28 cellular contexts compared by ENCODE assay signal in genomic region chr15:66823601-66824000, GRCh38.
"Had no signal": no experiment of that assay in that cellular context is flagged by ENCODE, and none has a peak within 500 bp of the region (broad histone marks: within the 10 kb centered on the region; RNA-seq: fewer than 3 reads in every experiment).

No MANE protein-coding gene starts in this region.

- H3K9me3 ChIP-seq: colonic mucosa had no signal

- H3K27ac Mint-ChIP-seq: activated CD4-positive, alpha-beta memory T cell treated with anti-CD3 and anti-CD28 coated beads for 36 hours; activated CD4-positive, alpha-beta T cell treated with anti-CD3 and anti-CD28 coated beads for 36 hours; activated CD4-positive, alpha-beta T cell treated with anti-CD3 and anti-CD28 coated beads, Interleukin-2, amount 10 ng/mL, durations not matched to agents 24 days and 14 days; activated CD8-positive, alpha-beta memory T cell treated with anti-CD3 and anti-CD28 coated beads, Interleukin-2, amount 10 ng/mL, durations not matched to agents 7 days and 5 days; activated CD8-positive, alpha-beta T cell treated with anti-CD3 and anti-CD28 coated beads, Interleukin-2, amount 10 ng/mL, durations not matched to agents 7 days and 5 days; activated naive CD8-positive, alpha-beta T cell treated with anti-CD3 and anti-CD28 coated beads, Interleukin-2, amount 10 ng/mL, durations not matched to agents 7 days and 5 days; activated T-helper 1 cell treated with anti-CD3 and anti-CD28 coated beads, Interleukin-12 subunit alpha, Interleukin-12 subunit beta, Interleukin-2, Interleukin-4 antibody, amounts not matched to agents 30 ng/mL and 10 ng/mL and 1 ng/mL, durations not matched to agents 14 hours and 24 hours and 36 hours; activated T-helper 2 cell treated with anti-CD3 and anti-CD28 coated beads, Interferon-gamma antibody, Interleukin-2, Interleukin-4, amounts not matched to agents 10 μg/mL and 5 μg/mL and 100 μg/mL, durations not matched to agents 14 hours and 24 hours and 36 hours; T-helper 17 cell; T-helper 2 cell treated with Interferon-gamma antibody and Interleukin-4, amounts not matched to agents 5 μg/mL and 100 μg/mL, for 36 hours had no signal

- H3K4me1 ChIP-seq: colonic mucosa had no signal

- H3K9me3 Mint-ChIP-seq: activated CD4-positive, alpha-beta memory T cell treated with anti-CD3 and anti-CD28 coated beads for 36 hours; activated CD4-positive, alpha-beta T cell treated with anti-CD3 and anti-CD28 coated beads, Interleukin-2, amount 10 ng/mL, durations not matched to agents 24 days and 14 days; activated naive CD8-positive, alpha-beta T cell treated with anti-CD3 and anti-CD28 coated beads, Interleukin-2, amount 10 ng/mL, durations not matched to agents 7 days and 5 days; activated T-helper 1 cell treated with anti-CD3 and anti-CD28 coated beads, Interleukin-12 subunit alpha, Interleukin-12 subunit beta, Interleukin-2, Interleukin-4 antibody, amounts not matched to agents 30 ng/mL and 10 ng/mL and 1 ng/mL, durations not matched to agents 14 hours and 24 hours and 36 hours; activated T-helper 2 cell treated with anti-CD3 and anti-CD28 coated beads, Interferon-gamma antibody, Interleukin-2, Interleukin-4, amounts not matched to agents 10 μg/mL and 5 μg/mL and 100 μg/mL, durations not matched to agents 14 hours and 24 hours and 36 hours; T-helper 2 cell treated with Interferon-gamma antibody and Interleukin-4, amounts not matched to agents 5 μg/mL and 100 μg/mL, for 36 hours had no signal

- H3K27me3 ChIP-seq: brain microvascular endothelial cell, colonic mucosa had no signal

- ATAC-seq: activated CD4-positive, alpha-beta T cell treated with anti-CD3 and anti-CD28 coated beads for 36 hours; activated CD8-positive, alpha-beta memory T cell treated with anti-CD3 and anti-CD28 coated beads, Interleukin-2, amount 10 ng/mL, durations not matched to agents 7 days and 5 days; activated CD8-positive, alpha-beta T cell treated with anti-CD3 and anti-CD28 coated beads, Interleukin-2, amount 10 ng/mL, durations not matched to agents 7 days and 5 days; esophagus mucosa; T-helper 17 cell had no signal

- H3K36me3 Mint-ChIP-seq: activated CD4-positive, alpha-beta memory T cell treated with anti-CD3 and anti-CD28 coated beads for 36 hours; activated CD8-positive, alpha-beta memory T cell treated with anti-CD3 and anti-CD28 coated beads, Interleukin-2, amount 10 ng/mL, durations not matched to agents 7 days and 5 days; activated naive CD8-positive, alpha-beta T cell treated with anti-CD3 and anti-CD28 coated beads, Interleukin-2, amount 10 ng/mL, durations not matched to agents 7 days and 5 days had no signal

- DNase-seq: activated CD4-positive, alpha-beta memory T cell treated with anti-CD3 and anti-CD28 coated beads for 36 hours; activated CD4-positive, alpha-beta T cell treated with anti-CD3 and anti-CD28 coated beads for 36 hours; activated CD4-positive, alpha-beta T cell treated with anti-CD3 and anti-CD28 coated beads, Interleukin-2, amount 10 ng/mL, durations not matched to agents 24 days and 14 days; activated CD4-positive, CD25-positive, alpha-beta regulatory T cell; activated CD4-positive, CD25-positive, alpha-beta regulatory T cell treated with anti-CD3 and anti-CD28 coated beads, Interleukin-2, amount 50 U/mL, for 72 hours; activated CD8-positive, alpha-beta memory T cell treated with anti-CD3 and anti-CD28 coated beads, Interleukin-2, amount 10 ng/mL, durations not matched to agents 7 days and 5 days; activated CD8-positive, alpha-beta memory T cell treated with anti-CD3 and anti-CD28 coated beads, Interleukin-2, amount 50 U/mL, for 4 hours; activated CD8-positive, alpha-beta T cell treated with anti-CD3 and anti-CD28 coated beads, Interleukin-2, amount 10 ng/mL, durations not matched to agents 7 days and 5 days; activated gamma-delta T cell treated with Interleukin-2 at 50 U/mL for 16 hours; activated naive CD4-positive, alpha-beta T cell treated with anti-CD3 and anti-CD28 coated beads, Interleukin-2, amount 50 U/mL, for 16 hours; activated naive CD4-positive, alpha-beta T cell treated with Interleukin-2 at 50 U/mL for 16 hours; activated naive CD8-positive, alpha-beta T cell treated with anti-CD3 and anti-CD28 coated beads, Interleukin-2, amount 10 ng/mL, durations not matched to agents 7 days and 5 days; activated T-cell treated with anti-CD3 and anti-CD28 coated beads, Interleukin-2, amount 50 U/mL, for 1 hour; activated T-cell treated with anti-CD3 and anti-CD28 coated beads, Interleukin-2, amount 50 U/mL, for 48 hours; amniotic stem cell; anterior cingulate cortex; brain microvascular endothelial cell; caudate nucleus; cerebellar nuclear complex; colonic mucosa; effector CD8-positive, alpha-beta T cell; foreskin fibroblast; T-helper 1 cell; T-helper 17 cell had no signal

- H3K4me3 Mint-ChIP-seq: activated CD4-positive, alpha-beta memory T cell treated with anti-CD3 and anti-CD28 coated beads for 36 hours; activated CD4-positive, alpha-beta T cell treated with anti-CD3 and anti-CD28 coated beads for 36 hours; activated CD4-positive, alpha-beta T cell treated with anti-CD3 and anti-CD28 coated beads, Interleukin-2, amount 10 ng/mL, durations not matched to agents 24 days and 14 days; activated CD8-positive, alpha-beta memory T cell treated with anti-CD3 and anti-CD28 coated beads, Interleukin-2, amount 10 ng/mL, durations not matched to agents 7 days and 5 days; activated CD8-positive, alpha-beta T cell treated with anti-CD3 and anti-CD28 coated beads, Interleukin-2, amount 10 ng/mL, durations not matched to agents 7 days and 5 days; activated naive CD8-positive, alpha-beta T cell treated with anti-CD3 and anti-CD28 coated beads, Interleukin-2, amount 10 ng/mL, durations not matched to agents 7 days and 5 days; activated T-helper 1 cell treated with anti-CD3 and anti-CD28 coated beads, Interleukin-12 subunit alpha, Interleukin-12 subunit beta, Interleukin-2, Interleukin-4 antibody, amounts not matched to agents 30 ng/mL and 10 ng/mL and 1 ng/mL, durations not matched to agents 14 hours and 24 hours and 36 hours; T-helper 17 cell; T-helper 2 cell treated with Interferon-gamma antibody and Interleukin-4, amounts not matched to agents 5 μg/mL and 100 μg/mL, for 36 hours had no signal

- H3K4me1 Mint-ChIP-seq: activated CD4-positive, alpha-beta T cell treated with anti-CD3 and anti-CD28 coated beads for 36 hours; activated CD4-positive, alpha-beta T cell treated with anti-CD3 and anti-CD28 coated beads, Interleukin-2, amount 10 ng/mL, durations not matched to agents 24 days and 14 days; activated CD8-positive, alpha-beta memory T cell treated with anti-CD3 and anti-CD28 coated beads, Interleukin-2, amount 10 ng/mL, durations not matched to agents 7 days and 5 days; activated naive CD8-positive, alpha-beta T cell treated with anti-CD3 and anti-CD28 coated beads, Interleukin-2, amount 10 ng/mL, durations not matched to agents 7 days and 5 days; T-helper 17 cell had no signal

- H3K27me3 Mint-ChIP-seq: activated CD4-positive, alpha-beta memory T cell treated with anti-CD3 and anti-CD28 coated beads for 36 hours; activated CD4-positive, alpha-beta T cell treated with anti-CD3 and anti-CD28 coated beads for 36 hours had no signal

- H3K27ac ChIP-seq: brain microvascular endothelial cell, colonic mucosa had no signal

- H3K4me3 ChIP-seq: colonic mucosa had no signal

- H3K36me3 ChIP-seq: brain microvascular endothelial cell, colonic mucosa had no signal
